In genomic region chr7:140732436-140732835, GRCh38 we compare ENCODE assay signal across 19 cellular contexts. TPM values are rescaled to one million over a fixed set of nuclear protein-coding genes. Genes with fewer than 3 reads are reported as not detected.
DNase-seq lines count a peak whose midpoint lies in the region; ATAC-seq lines count a peak whose summit lies in the region.
"Had no signal": no experiment of that assay in that cellular context is flagged by ENCODE, and none has a peak within 500 bp of the region (broad histone marks: within the 10 kb centered on the region; RNA-seq: fewer than 3 reads in every experiment).

No MANE protein-coding gene starts in this region.

- no peaks in the 10 kb centered on the region for H3K36me3 ChIP-seq in mesendoderm (ENCODE audit: control insufficient read depth, insufficient read depth, low read length)

- H3K79me2 ChIP-seq in mesendoderm (ENCODE audit: control insufficient read depth, insufficient read depth, low read length) = no peaks in the 10 kb centered on the region

- no peak overlapping the region for H3K4me2 ChIP-seq in mesendoderm (ENCODE audit: low read length)
- H3K4me2 ChIP-seq: SK-N-SH had no signal

- H3K27ac ChIP-seq in mesendoderm (ENCODE audit: low read depth, low read length) = no peak overlapping the region

- no peaks in the 10 kb centered on the region for H3K79me1 ChIP-seq in mesendoderm (ENCODE audit: low read length)

- no peak overlapping the region for H3K9ac ChIP-seq in mesendoderm (ENCODE audit: low read length)
- H3K9ac ChIP-seq: SK-N-SH had no signal

- no peak overlapping the region for H4K5ac ChIP-seq in mesendoderm (ENCODE audit: low read length)

- no peak overlapping the region for H2AK5ac ChIP-seq in mesendoderm (ENCODE audit: low read length)

- H2BK5ac ChIP-seq in mesendoderm (ENCODE audit: low read length) = no peak overlapping the region

- no CpG with 5 or more reads among the region's 2 CpGs for WGBS in mesendoderm (ENCODE audit: extremely low coverage, insufficient coverage, low lambda C conversion rate)

- no peak overlapping the region for H3K23ac ChIP-seq in mesendoderm (ENCODE audit: low read length)

- no peak overlapping the region for H3K18ac ChIP-seq in mesendoderm (ENCODE audit: low read length)

- no peak overlapping the region for H4K8ac ChIP-seq in mesendoderm (ENCODE audit: low read depth, low read length)

- no peak overlapping the region for H3K4me3 ChIP-seq in mesendoderm (ENCODE audit: low read length)

- no peak overlapping the region for H2BK120ac ChIP-seq in mesendoderm (ENCODE audit: low read depth, low read length)

- no peaks in the 10 kb centered on the region for H3K27me3 ChIP-seq in mesendoderm (ENCODE audit: insufficient read depth, low read length, poor library complexity)

- no peak overlapping the region for H2BK15ac ChIP-seq in mesendoderm (replicated peaks; ENCODE audit: low read depth)

- peak; percentile 32 for DNase-seq in DMS53 (lab: John Stamatoyannopoulos, UW)
- DNase-seq in DMS53 treated with DMSO at 0.1 percent for 48 hours (lab: John Stamatoyannopoulos, UW; ENCODE audit: unreplicated experiment) = no peak
- DNase-seq in NCI-H1436 treated with DMSO at 0.1 percent for 48 hours (lab: John Stamatoyannopoulos, UW) = peak; percentile 19
- peak; percentile 76 for DNase-seq in NCI-H748 (lab: John Stamatoyannopoulos, UW; ENCODE audit: unreplicated experiment)
- peak; percentile 22 for DNase-seq in mesendoderm
- no peak for DNase-seq in NCI-H1694 (lab: John Stamatoyannopoulos, UW)
- no peak for DNase-seq in medulla oblongata (ENCODE audit: extremely low spot score)
- DNase-seq: 8988T; CD4-positive, alpha-beta memory T cell; DND-41; Karpas-422; NCI-H1417 treated with DMSO at 0.1 percent for 48 hours; NCI-H446 treated with DMSO at 0.1 percent for 48 hours; PC-3; RPMI8226; SHP77 treated with DMSO at 0.1 percent for 48 hours; SK-N-SH had no signal

- no peaks in the 10 kb centered on the region for H3K4me1 ChIP-seq in mesendoderm (ENCODE audit: control insufficient read depth, low read depth, low read length)

- no peak overlapping the region for H3K56ac ChIP-seq in mesendoderm (ENCODE audit: low read length)

- H3K4ac ChIP-seq in mesendoderm (ENCODE audit: low read depth, low read length) = no peak overlapping the region

- no peak for ATAC-seq in GM21360 (IDR thresholded peaks at IDR 0.05; ENCODE audit: unreplicated experiment)
- ATAC-seq: HCT116, PC-3 had no signal

RNA-seq across cellular contexts. Expression of gene NDUFB2, which starts 35.9 kb away (rescaled TPM):
- 386 TPM for polyA plus RNA-seq in mesendoderm (2013, experiment 1 of 2)
- polyA plus RNA-seq in mesendoderm (2013, experiment 2 of 2) = 383 TPM

RNA-seq across cellular contexts. Expression of gene ADCK2, which starts 59.7 kb away (rescaled TPM):
- polyA plus RNA-seq in mesendoderm (2013, experiment 1 of 2) = 3.9 TPM
- 3.9 TPM for polyA plus RNA-seq in mesendoderm (2013, experiment 2 of 2)

Comparison
In these comparisons a context has a peak if more than half of its experiments do, and no peak if none do; other contexts are left out.
1. DNase-seq: peak in DMS53 (single experiment), NCI-H1436 treated with DMSO at 0.1 percent for 48 hours (single experiment), NCI-H748 (single experiment) and mesendoderm (single experiment); none in DMS53 treated with DMSO at 0.1 percent for 48 hours (single experiment), NCI-H1694 (single experiment) and medulla oblongata (single experiment).